1 cellular context compared by ENCODE assay signal in the genomic region with DNA sequence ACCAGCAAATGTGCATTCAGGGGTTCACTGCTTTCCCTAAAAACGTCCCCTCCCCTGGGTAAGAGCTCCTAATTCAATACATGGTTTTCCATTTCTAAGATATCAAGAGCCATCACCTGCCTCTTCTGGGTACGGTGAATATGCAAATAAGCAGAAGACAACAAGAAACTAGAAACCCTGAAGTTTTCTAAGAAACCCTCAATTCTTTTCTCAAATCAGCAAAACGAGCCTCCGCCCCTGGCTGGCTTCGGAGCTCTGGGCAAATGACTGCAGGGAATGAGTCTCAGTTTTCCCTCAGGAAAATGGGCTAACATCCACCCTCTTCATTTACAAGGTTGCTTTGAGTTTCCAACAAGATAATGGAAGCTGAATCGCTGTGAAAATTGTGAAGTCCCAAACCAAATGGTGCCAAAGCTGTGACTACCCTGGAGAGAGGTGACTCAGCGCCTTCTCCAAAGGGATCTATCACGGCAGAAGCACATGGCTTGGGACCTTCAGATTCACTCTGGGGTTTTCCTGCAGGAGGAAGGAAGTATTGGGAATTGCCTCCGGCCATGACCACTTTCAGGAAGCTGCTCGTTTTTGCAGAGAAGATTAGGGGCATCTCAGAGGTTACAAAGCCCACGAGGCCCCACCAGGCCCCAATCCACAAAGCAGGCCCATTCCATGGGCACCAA.
TF ChIP-seq lines count a peak whose summit lies in the region.

No MANE protein-coding gene starts in this region.

TF ChIP-seq in H1, 55 proteins besides CTCF, POLR2A, EP300 and RAD21:
- peak; percentile 34; the same call in 1 of the 2 replicates for TF ChIP-seq MAFK (IDR thresholded peaks at IDR 0.05; ENCODE audit: low read depth, low read length)
- TF ChIP-seq, protein P1, sequence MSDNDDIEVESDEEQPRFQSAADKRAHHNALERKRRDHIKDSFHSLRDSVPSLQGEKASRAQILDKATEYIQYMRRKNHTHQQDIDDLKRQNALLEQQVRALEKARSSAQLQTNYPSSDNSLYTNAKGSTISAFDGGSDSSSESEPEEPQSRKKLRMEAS (IDR thresholded peaks at IDR 0.05) = peak; percentile 21; the same call in 1 of the 2 replicates
- peak; percentile 81; the same call in 1 of the 2 replicates for TF ChIP-seq BACH1 (IDR thresholded peaks at IDR 0.05; ENCODE audit: low read length)
- no peak for TF ChIP-seq TEAD4 (IDR thresholded peaks at IDR 0.05; ENCODE audit: low read depth, low read length)
- TF ChIP-seq KDM4A (IDR thresholded peaks at IDR 0.05; ENCODE audit: low read depth, low read length, severe bottlenecking) = no peak
